In genomic region chr17:30580916-30581315, GRCh38 we compare ENCODE assay signal across 23 cellular contexts.
"Had no signal": no experiment of that assay in that cellular context is flagged by ENCODE, and none has a peak within 500 bp of the region (broad histone marks: within the 10 kb centered on the region; RNA-seq: fewer than 3 reads in every experiment).

No MANE protein-coding gene starts in this region.

- H3K9me3 Mint-ChIP-seq: activated naive CD8-positive, alpha-beta T cell treated with anti-CD3 and anti-CD28 coated beads, Interleukin-2, amount 10 ng/mL, durations not matched to agents 7 days and 5 days; T-helper 1 cell treated with Interleukin-12 subunit alpha and Interleukin-12 subunit beta and Interleukin-4 antibody, amounts not matched to agents 30 μg/mL and 1 μg/mL, for 36 hours had no signal

- ATAC-seq: activated CD8-positive, alpha-beta T cell treated with anti-CD3 and anti-CD28 coated beads, Interleukin-2, amount 10 ng/mL, durations not matched to agents 7 days and 5 days; PC-3 had no signal

- DNase-seq: activated CD4-positive, alpha-beta T cell treated with anti-CD3 and anti-CD28 coated beads for 48 hours; activated CD4-positive, alpha-beta T cell treated with anti-CD3 and anti-CD28 coated beads, Interleukin-2, amount 50 U/mL, for 4 hours; activated CD4-positive, CD25-positive, alpha-beta regulatory T cell treated with anti-CD3 and anti-CD28 coated beads, Interleukin-2, amount 50 U/mL, for 72 hours; activated CD8-positive, alpha-beta memory T cell treated with anti-CD3 and anti-CD28 coated beads, Interleukin-2, amount 50 U/mL, for 48 hours; activated CD8-positive, alpha-beta T cell treated with anti-CD3 and anti-CD28 coated beads, Interleukin-2, amount 10 ng/mL, durations not matched to agents 7 days and 5 days; activated naive CD4-positive, alpha-beta T cell treated with anti-CD3 and anti-CD28 coated beads, Interleukin-2, amount 50 U/mL, for 16 hours; activated naive CD8-positive, alpha-beta T cell treated with anti-CD3 and anti-CD28 coated beads, Interleukin-2, amount 10 ng/mL, durations not matched to agents 7 days and 5 days; activated T-cell treated with anti-CD3 and anti-CD28 coated beads, Interleukin-2, amount 50 U/mL, for 1 hour; adrenal gland; anterior cingulate cortex; caudate nucleus; MM.1S; NCI-H1105; NCI-H1436 treated with DMSO at 0.1 percent for 48 hours; NCI-H1930; NCI-H2171; NCI-H2227 treated with DMSO at 0.1 percent for 48 hours; NCI-H446 treated with DMSO at 0.1 percent for 48 hours; NCI-H524 treated with DMSO at 0.1 percent for 48 hours; PC-3; SHP77 treated with DMSO at 0.1 percent for 48 hours had no signal

- H3K27ac Mint-ChIP-seq: activated CD8-positive, alpha-beta T cell treated with anti-CD3 and anti-CD28 coated beads, Interleukin-2, amount 10 ng/mL, durations not matched to agents 7 days and 5 days; activated naive CD8-positive, alpha-beta T cell treated with anti-CD3 and anti-CD28 coated beads, Interleukin-2, amount 10 ng/mL, durations not matched to agents 7 days and 5 days; T-helper 1 cell treated with Interleukin-12 subunit alpha and Interleukin-12 subunit beta and Interleukin-4 antibody, amounts not matched to agents 30 μg/mL and 1 μg/mL, for 36 hours had no signal

- H3K4me3 ChIP-seq: adrenal gland, breast epithelium had no signal

- H3K4me3 Mint-ChIP-seq: activated CD8-positive, alpha-beta T cell treated with anti-CD3 and anti-CD28 coated beads, Interleukin-2, amount 10 ng/mL, durations not matched to agents 7 days and 5 days; activated naive CD8-positive, alpha-beta T cell treated with anti-CD3 and anti-CD28 coated beads, Interleukin-2, amount 10 ng/mL, durations not matched to agents 7 days and 5 days; T-helper 1 cell treated with Interleukin-12 subunit alpha and Interleukin-12 subunit beta and Interleukin-4 antibody, amounts not matched to agents 30 μg/mL and 1 μg/mL, for 36 hours had no signal

- H3K36me3 Mint-ChIP-seq: activated naive CD8-positive, alpha-beta T cell treated with anti-CD3 and anti-CD28 coated beads, Interleukin-2, amount 10 ng/mL, durations not matched to agents 7 days and 5 days had no signal

- H3K4me1 Mint-ChIP-seq: activated naive CD8-positive, alpha-beta T cell treated with anti-CD3 and anti-CD28 coated beads, Interleukin-2, amount 10 ng/mL, durations not matched to agents 7 days and 5 days had no signal
